Comparison of ENCODE assay signal across 8 cellular contexts in genomic region chr15:88450125-88450798, GRCh38.
DNase-seq lines count a peak whose midpoint lies in the region; ATAC-seq and TF ChIP-seq lines count a peak whose summit lies in the region.

No MANE protein-coding gene starts in this region.

- no peaks in the 10 kb centered on the region for H3K27me3 ChIP-seq in BLaER1

- peaks cover 7% of the 10 kb centered on the region for H3K4me1 ChIP-seq in BLaER1

- 0 out of 2 replicates have a peak overlapping the region, but pooled peaks have one; percentile 6 for H3K4me2 ChIP-seq in BLaER1

- H3K9me3 ChIP-seq in BLaER1 = peaks cover 1% of the 10 kb centered on the region; the same call in 1 of the 2 replicates

- DNase-seq in LNCaP clone FGC (ENCODE audit: low read depth) = peak; percentile 19
- DNase-seq in T follicular helper cell (ENCODE audit: low read depth) = peak; percentile 30
- peak; percentile 35 for DNase-seq in astrocyte of the cerebellum (ENCODE audit: low read depth)
- peak; percentile 93 for DNase-seq in iPS-NIHi7 (ENCODE audit: extremely low spot score)
- DNase-seq in stimulated activated CD4-positive, alpha-beta T cell treated with anti-CD3 and anti-CD28 coated beads, Interleukin-1b, Interleukin-23, amount 100 ng/mL, for 24 hours (ENCODE audit: low read depth in 4 of 4, low spot score in 1 of 4) = peak; percentile 26 to 71 (median 57)

- H3K27ac ChIP-seq in BLaER1 = no peak overlapping the region

- ATAC-seq in GM18909 (IDR thresholded peaks at IDR 0.05; ENCODE audit: poor library complexity, unreplicated experiment) = peak; percentile 62
- ATAC-seq in HG03571 (IDR thresholded peaks at IDR 0.05; ENCODE audit: unreplicated experiment) = no peak

- no peak overlapping the region for H3K9ac ChIP-seq in BLaER1

- in situ Hi-C loops in astrocyte of the cerebellum (cut with HindIII; ENCODE audit: low sequenced_read_pairs) = no loop called here

- H4K20me1 ChIP-seq in BLaER1 = no peaks in the 10 kb centered on the region

- H3K4me3 ChIP-seq in BLaER1 = no peak overlapping the region
- no peak overlapping the region for H3K4me3 ChIP-seq in LNCaP clone FGC (ENCODE audit: low read depth, low read length)
- H3K4me3 ChIP-seq in astrocyte of the cerebellum (ENCODE audit: low read depth, low read length) = no peak overlapping the region

- no peaks in the 10 kb centered on the region for H3K36me3 ChIP-seq in BLaER1

- TF ChIP-seq CTCF in LNCaP clone FGC (IDR thresholded peaks at IDR 0.05; ENCODE audit: control insufficient read depth, extremely low read depth, insufficient read depth) (peak; percentile 94), astrocyte of the cerebellum (IDR thresholded peaks at IDR 0.05; ENCODE audit: low read depth, low read length, missing control alignments) (peak; percentile 87)

Comparison
In these comparisons a context has a peak if more than half of its experiments do, and no peak if none do; other contexts are left out.
1. DNase-seq: peak in every context shown above with its lines; median percentile 93 in iPS-NIHi7; 57 in stimulated activated CD4-positive, alpha-beta T cell treated with anti-CD3 and anti-CD28 coated beads, Interleukin-1b, Interleukin-23, amount 100 ng/mL, for 24 hours; 35 in astrocyte of the cerebellum; 30 in T follicular helper cell; 19 in LNCaP clone FGC.